ENCODE assay signal across 9 cellular contexts in genomic region chr19:18306903-18307681, GRCh38. TPM values are rescaled to one million over a fixed set of nuclear protein-coding genes. Genes with fewer than 3 reads are reported as not detected.
DNase-seq lines count a peak whose midpoint lies in the region; ATAC-seq and TF ChIP-seq lines count a peak whose summit lies in the region.
"Had no signal": no experiment of that assay in that cellular context is flagged by ENCODE, and none has a peak within 500 bp of the region (broad histone marks: within the 10 kb centered on the region; RNA-seq: fewer than 3 reads in every experiment).

No MANE protein-coding gene starts in this region.

- H3K36me3 Mint-ChIP-seq in WTC11 (peaks cover 18% of the 10 kb centered on the region), endodermal cell (ENCODE audit: low read depth) (peaks cover 31% of the 10 kb centered on the region)

- H3K4me1 Mint-ChIP-seq in WTC11 (peaks cover 39% of the 10 kb centered on the region), endodermal cell (peaks cover 15% of the 10 kb centered on the region)

- H3K4me2 ChIP-seq in trophoblast cell (ENCODE audit: low read length), result no peak overlapping the region

- H3K9me3 ChIP-seq in endodermal cell (ENCODE audit: control insufficient read depth, low read length) (no peaks in the 10 kb centered on the region), gastrocnemius medialis (no peaks in the 10 kb centered on the region), trophoblast cell (ENCODE audit: insufficient read depth, low read depth, low read length) (peaks cover 2% of the 10 kb centered on the region)

- ATAC-seq in WTC11 (no peak; the same call in 1 of the 2 replicates), gastrocnemius medialis (no peak), GM18861 (IDR thresholded peaks at IDR 0.05; ENCODE audit: unreplicated experiment) (no peak), GM21786 (IDR thresholded peaks at IDR 0.05; ENCODE audit: unreplicated experiment) (no peak), GM18909 (IDR thresholded peaks at IDR 0.05; ENCODE audit: poor library complexity, unreplicated experiment) (no peak)

- no peak overlapping the region for H2AFZ ChIP-seq in trophoblast cell (ENCODE audit: insufficient read depth, low read length, poor library complexity)

- H3K27ac ChIP-seq in endodermal cell (ENCODE audit: low read depth, low read length), result peak overlapping the region; percentile 29
- peak overlapping the region; percentile 88 to 99 (median 94) for H3K27ac ChIP-seq in gastrocnemius medialis
- H3K27ac ChIP-seq in trophoblast cell (ENCODE audit: low read depth, low read length), result no peak overlapping the region

- H3K9me3 Mint-ChIP-seq in WTC11 (no peaks in the 10 kb centered on the region), endodermal cell (no peaks in the 10 kb centered on the region)

- no peak overlapping the region for H3K4me3 Mint-ChIP-seq in WTC11
- no peak overlapping the region for H3K4me3 Mint-ChIP-seq in endodermal cell

- in situ Hi-C loops in G401 (cut with HindIII; ENCODE audit: low sequenced_read_pairs) (no loop called here), gastrocnemius medialis (cut with MboI; ENCODE audit: low sequenced_read_pairs in 4 of 4) (no loop called here)

- H3K9ac ChIP-seq in endodermal cell (ENCODE audit: extremely low read depth, low read length, poor library complexity, severe bottlenecking) (no peak overlapping the region), trophoblast cell (ENCODE audit: low read length) (no peak overlapping the region)

- no peak overlapping the region for H3K23ac ChIP-seq in trophoblast cell (ENCODE audit: low read length)

- DNase-seq in G401 (ENCODE audit: low spot score), result peak; percentile 94
- DNase-seq in WTC11 (ENCODE audit: low spot score), result no peak
- DNase-seq in endodermal cell, result peak; percentile 55
- no peak for DNase-seq in gastrocnemius medialis
- DNase-seq in trophoblast cell, result no peak
- DNase-seq: activated CD4-positive, alpha-beta T cell treated with anti-CD3 and anti-CD28 coated beads, Interleukin-2, amount 50 U/mL, for 48 hours had no signal

- TF ChIP-seq CTCF in WTC11 (IDR thresholded peaks at IDR 0.05) (no peak), endodermal cell (conservative IDR thresholded peaks at IDR 0.05) (no peak), gastrocnemius medialis (IDR thresholded peaks at IDR 0.05 in 4 of 5, conservative IDR thresholded peaks at IDR 0.05 in 1 of 5) (no peak)

- H2AK5ac ChIP-seq in trophoblast cell (ENCODE audit: low read length), result no peak overlapping the region

- no peak overlapping the region for H4K91ac ChIP-seq in trophoblast cell (ENCODE audit: low read depth, low read length)

- TF ChIP-seq POLR2A in gastrocnemius medialis (IDR thresholded peaks at IDR 0.05), result no peak

- WGBS in endodermal cell (ENCODE audit: insufficient coverage in 1 of 2, insufficient read length in 1 of 2), 2 experiments, result 93 to 98% methylated on average over 20 to 33 of the region's 33 CpGs
- WGBS in trophoblast cell (ENCODE audit: extremely low coverage, insufficient coverage, insufficient read length), result no CpG with 5 or more reads among the region's 33 CpGs

- no peak overlapping the region for H3K14ac ChIP-seq in trophoblast cell (ENCODE audit: low read length)

- H3K4ac ChIP-seq in trophoblast cell (ENCODE audit: low read depth, low read length), result no peak overlapping the region

- peak overlapping the region; percentile 87 for H3K27ac Mint-ChIP-seq in WTC11
- H3K27ac Mint-ChIP-seq in endodermal cell, result no peak overlapping the region

- H3K27me3 ChIP-seq in endodermal cell (ENCODE audit: control insufficient read depth, insufficient read depth, low read length, poor library complexity, severe bottlenecking) (no peaks in the 10 kb centered on the region), gastrocnemius medialis (no peaks in the 10 kb centered on the region), trophoblast cell (ENCODE audit: insufficient read depth, low read length) (no peaks in the 10 kb centered on the region)

- POLR2A ChIA-PET in WTC11 (lab: Charles Lee), result no interaction called here

- no peak overlapping the region for H4K12ac ChIP-seq in trophoblast cell (ENCODE audit: low read depth, low read length)

- H3K79me1 ChIP-seq in trophoblast cell (ENCODE audit: low read length), result peaks cover 22% of the 10 kb centered on the region

- H2BK12ac ChIP-seq in trophoblast cell (ENCODE audit: low read length), result no peak overlapping the region

- peaks cover 37% of the 10 kb centered on the region for H3K36me3 ChIP-seq in endodermal cell (ENCODE audit: control insufficient read depth, insufficient read depth, low read length)
- H3K36me3 ChIP-seq in gastrocnemius medialis, result peaks cover 0 to 16% of the 10 kb centered on the region in 2 donors
- H3K36me3 ChIP-seq in trophoblast cell (ENCODE audit: control insufficient read depth in 1 of 2, insufficient read depth in 2 of 2, low read length in 2 of 2), result peaks cover 62 to 63% of the 10 kb centered on the region in 2 experiments

- H2BK120ac ChIP-seq in trophoblast cell (ENCODE audit: insufficient read depth, low read length, poor library complexity), result no peak overlapping the region

- H3K4me3 ChIP-seq in endodermal cell (ENCODE audit: low read length) (no peak overlapping the region), gastrocnemius medialis (no peak overlapping the region), trophoblast cell (ENCODE audit: low read depth, low read length) (no peak overlapping the region)

- intact Hi-C loops in gastrocnemius medialis (cut with DNase I; ENCODE audit: low total_unique reads), result no loop called here

- H2BK5ac ChIP-seq in trophoblast cell (ENCODE audit: low read depth, low read length, poor library complexity), result no peak overlapping the region

- no peaks in the 10 kb centered on the region for H3K27me3 Mint-ChIP-seq in WTC11 (ENCODE audit: low read depth)
- H3K27me3 Mint-ChIP-seq in endodermal cell (ENCODE audit: insufficient read depth), result no peaks in the 10 kb centered on the region

- peaks cover 4% of the 10 kb centered on the region for H3K79me2 ChIP-seq in trophoblast cell (ENCODE audit: control insufficient read depth, insufficient read depth, low read length, poor library complexity)

- CTCF ChIA-PET in WTC11 (lab: Charles Lee), result interaction anchor here (0.6 to 3.4 kb wide), 5 partner anchors 15 to 126 kb away, joined by 3 to 26 read pairs (median 4); partner anchors contain the start of genes IQCN and LSM4

- H4K8ac ChIP-seq in trophoblast cell (ENCODE audit: low read depth, low read length), result no peak overlapping the region

- no peak overlapping the region for H3K18ac ChIP-seq in trophoblast cell (ENCODE audit: low read length)

- peaks cover 8% of the 10 kb centered on the region for H3K4me1 ChIP-seq in endodermal cell (ENCODE audit: control insufficient read depth, insufficient read depth, low read length)
- H3K4me1 ChIP-seq in gastrocnemius medialis, result peaks cover 44 to 47% of the 10 kb centered on the region in 2 donors
- peaks cover 14 to 15% of the 10 kb centered on the region in 2 experiments for H3K4me1 ChIP-seq in trophoblast cell (ENCODE audit: control insufficient read depth in 1 of 2, insufficient read depth in 2 of 2, low read length in 2 of 2)

TF ChIP-seq in WTC11, 78 proteins besides CTCF, POLR2A, EP300 and RAD21 (continues in another document):
- TF ChIP-seq ZSCAN18 (CRISPR knock-in tag; IDR thresholded peaks at IDR 0.05), result no peak

RNA-seq across cellular contexts. Expression of gene LSM4, which starts 15.8 kb away (rescaled TPM):
- total RNA-seq in G401 (2014; rRNA removed; shearing (Covaris generic)), result 539 and 749 TPM in 2 replicates
- total RNA-seq in WTC11 (2021) (373 to 434 TPM (median 409 TPM) in 3 replicates), endodermal cell (100 to 1,000 TPM; 252 to 276 TPM), gastrocnemius medialis (100 to 1,000 TPM; 122 to 294 (median 193) TPM)
- polyA plus RNA-seq in endodermal cell (2013, experiment 1 of 2), result 273 TPM
- polyA plus RNA-seq in endodermal cell (2013, experiment 2 of 2), result 240 TPM
- 216 and 223 TPM in 2 replicates for polyA plus RNA-seq in trophoblast cell (2013)

RNA-seq across cellular contexts. Expression of gene JUND, which starts 25.7 kb away (rescaled TPM):
- 263 and 286 TPM in 2 replicates for total RNA-seq in G401 (2014; rRNA removed; shearing (Covaris generic))
- total RNA-seq in WTC11 (2021) (121 to 137 TPM (median 133 TPM) in 3 replicates), endodermal cell (100 to 1,000 TPM; 112 to 148 TPM), gastrocnemius medialis (100 to 1,000 TPM in 3 of 4 donors, 10 to 100 TPM in 1; 67.2 to 258 (median 221) TPM)
- 255 TPM for polyA plus RNA-seq in endodermal cell (2013, experiment 1 of 2)
- polyA plus RNA-seq in endodermal cell (2013, experiment 2 of 2), result 262 TPM
- polyA plus RNA-seq in trophoblast cell (2013), result 224 and 256 TPM in 2 replicates

RNA-seq across cellular contexts. Expression of gene IQCN, which starts 32.8 kb away (rescaled TPM):
- 0.37 and 0.47 TPM in 2 replicates for total RNA-seq in G401 (2014; rRNA removed; shearing (Covaris generic))
- 0.46 to 1.0 TPM (median 0.61 TPM) in 3 replicates for total RNA-seq in WTC11 (2021)
- total RNA-seq in endodermal cell, result 1 to 10 TPM; 2.4 to 3.3 TPM
- 3.2 TPM for polyA plus RNA-seq in endodermal cell (2013, experiment 1 of 2)
- polyA plus RNA-seq in endodermal cell (2013, experiment 2 of 2), result 2.7 TPM
- total RNA-seq in gastrocnemius medialis, result under 1 TPM; 0.20 to 0.61 (median 0.39) TPM
- 1.7 and 1.8 TPM in 2 replicates for polyA plus RNA-seq in trophoblast cell (2013)

RNA-seq across cellular contexts. Expression of gene PGPEP1, which starts 33.3 kb away (rescaled TPM):
- total RNA-seq in G401 (2014; rRNA removed; shearing (Covaris generic)), result 6.5 and 14.1 TPM in 2 replicates
- 39.2 to 68.1 TPM (median 40.8 TPM) in 3 replicates for total RNA-seq in WTC11 (2021)
- 1 to 10 TPM; 7.7 to 9.0 TPM for total RNA-seq in endodermal cell
- 56.3 TPM for polyA plus RNA-seq in endodermal cell (2013, experiment 1 of 2)
- polyA plus RNA-seq in endodermal cell (2013, experiment 2 of 2), result 66.8 TPM
- 10 to 100 TPM; 11.7 to 42.3 (median 23.6) TPM for total RNA-seq in gastrocnemius medialis
- polyA plus RNA-seq in trophoblast cell (2013), result 46.5 and 56.5 TPM in 2 replicates

Comparison
In these comparisons a context has a peak if more than half of its experiments do, and no peak if none do; other contexts are left out.
1. DNase-seq: peak in G401 (single experiment) and endodermal cell (single experiment); none in WTC11 (single experiment), gastrocnemius medialis (0 of 2) and trophoblast cell (0 of 2).